In the genomic region with DNA sequence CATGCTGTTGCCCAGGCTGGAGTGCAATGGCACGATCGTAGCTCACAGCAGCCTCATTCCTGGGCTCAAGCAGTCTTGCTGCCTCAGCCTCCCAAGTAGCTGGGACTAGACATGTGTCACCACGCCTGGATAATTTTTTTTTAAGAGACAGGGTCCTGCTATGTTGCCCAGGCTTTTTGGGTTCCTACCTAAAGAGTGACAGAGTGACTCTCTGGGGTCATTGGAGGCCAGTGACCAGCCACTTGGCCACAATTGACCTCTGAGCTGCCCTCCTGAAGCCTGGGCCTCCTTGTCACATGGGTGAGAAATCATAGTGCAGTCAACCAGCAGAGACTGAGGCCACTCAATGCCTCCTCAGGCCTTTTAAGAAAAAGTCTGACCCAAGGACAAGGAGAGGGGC, we compare ENCODE assay signal across 26 cellular contexts. TPM values are rescaled to one million over a fixed set of nuclear protein-coding genes. Genes with fewer than 3 reads are reported as not detected.
"Had no signal": no experiment of that assay in that cellular context is flagged by ENCODE, and none has a peak within 500 bp of the region (broad histone marks: within the 10 kb centered on the region; RNA-seq: fewer than 3 reads in every experiment).

No MANE protein-coding gene starts in this region.

- ATAC-seq: activated CD8-positive, alpha-beta memory T cell treated with anti-CD3 and anti-CD28 coated beads, Interleukin-2, amount 10 ng/mL, durations not matched to agents 7 days and 5 days; WTC11 had no signal

- H3K27ac ChIP-seq: SJSA1 had no signal

- H3K4me3 ChIP-seq: Peyer's patch, SJSA1 had no signal

- DNase-seq: activated CD4-positive, alpha-beta T cell treated with anti-CD3 and anti-CD28 coated beads, Interleukin-2, amount 10 ng/mL, durations not matched to agents 24 days and 14 days; activated CD4-positive, alpha-beta T cell treated with anti-CD3 and anti-CD28 coated beads, Interleukin-2, amount 50 U/mL, for 48 hours; activated CD4-positive, CD25-positive, alpha-beta regulatory T cell treated with anti-CD3 and anti-CD28 coated beads, Interleukin-2, amount 50 U/mL, for 72 hours; activated CD8-positive, alpha-beta memory T cell treated with anti-CD3 and anti-CD28 coated beads, Interleukin-2, amount 10 ng/mL, durations not matched to agents 7 days and 5 days; activated effector memory CD4-positive, alpha-beta T cell treated with Interleukin-2 at 50 U/mL for 16 hours; activated naive CD4-positive, alpha-beta T cell; activated T-cell treated with anti-CD3 and anti-CD28 coated beads, Interleukin-2, amount 50 U/mL, for 24 hours; central memory CD4-positive, alpha-beta T cell; KBM-7; NCI-H1092; NCI-H1417; NCI-H1694; NCI-H345; NCI-H510A treated with DMSO at 0.1 percent for 48 hours; NK-92 treated with Interleukin-12 subunit alpha and Interleukin-12 subunit beta, amount 100 ng/mL, for 24 hours; OCI-M1; Peyer's patch; SW 1271 had no signal

- H3K27me3 ChIP-seq: Peyer's patch, SJSA1 had no signal

- FAIRE-seq: bronchial epithelial cell had no signal

- H3K9me3 ChIP-seq: Peyer's patch, SJSA1 had no signal

- H3K36me3 ChIP-seq: Peyer's patch, SJSA1 had no signal

RNA-seq across cellular contexts. Expression of gene DIO1, which starts 5.7 kb away (rescaled TPM):
- total RNA-seq: activated CD4-positive, alpha-beta T cell treated with anti-CD3 and anti-CD28 coated beads, Interleukin-2, amount 10 ng/mL, durations not matched to agents 24 days and 14 days; activated CD8-positive, alpha-beta memory T cell treated with anti-CD3 and anti-CD28 coated beads, Interleukin-2, amount 10 ng/mL, durations not matched to agents 7 days and 5 days; activated T-helper 1 cell treated with anti-CD3 and anti-CD28 coated beads, Interleukin-12 subunit alpha, Interleukin-12 subunit beta, Interleukin-2, Interleukin-4 antibody, amounts not matched to agents 30 ng/mL and 10 ng/mL and 1 ng/mL, durations not matched to agents 14 hours and 24 hours and 36 hours; aorta; bronchial epithelial cell; LHCN-M2; MCF 10A; Peyer's patch; SJSA1; T-helper 1 cell treated with Interleukin-12 subunit alpha and Interleukin-12 subunit beta and Interleukin-4 antibody, amounts not matched to agents 30 ng/mL and 1 ng/mL, for 36 hours; WTC11 had no signal
- polyA plus RNA-seq: aorta had no signal
